In genomic region chr7:159096736-159097581, GRCh38 we compare ENCODE assay signal across 15 cellular contexts. TPM values are rescaled to one million over a fixed set of nuclear protein-coding genes. Genes with fewer than 3 reads are reported as not detected.
A peak's percentile ranks its signal among the peaks of the same experiment; 100 is the strongest.
DNase-seq lines count a peak whose midpoint lies in the region; ATAC-seq and TF ChIP-seq lines count a peak whose summit lies in the region.
"Had no signal": no experiment of that assay in that cellular context is flagged by ENCODE, and none has a peak within 500 bp of the region (broad histone marks: within the 10 kb centered on the region; RNA-seq: fewer than 3 reads in every experiment).

No MANE protein-coding gene starts in this region.

- no peak overlapping the region for H3K4me3 Mint-ChIP-seq in activated CD8-positive, alpha-beta T cell treated with anti-CD3 and anti-CD28 coated beads for 36 hours
- H3K4me3 Mint-ChIP-seq: natural killer cell treated with Interleukin-12 subunit alpha and Interleukin-12 subunit beta and Interleukin-15 and Interleukin-18, amount 100 ng/mL, for 72 hours had no signal

- no peaks in the 10 kb centered on the region for H3K27me3 Mint-ChIP-seq in activated CD8-positive, alpha-beta T cell treated with anti-CD3 and anti-CD28 coated beads for 36 hours
- H3K27me3 Mint-ChIP-seq: natural killer cell treated with Interleukin-12 subunit alpha and Interleukin-12 subunit beta and Interleukin-15 and Interleukin-18, amount 100 ng/mL, for 72 hours had no signal

- no peaks in the 10 kb centered on the region for H3K9me3 Mint-ChIP-seq in activated CD8-positive, alpha-beta T cell treated with anti-CD3 and anti-CD28 coated beads for 36 hours
- H3K9me3 Mint-ChIP-seq: natural killer cell treated with Interleukin-12 subunit alpha and Interleukin-12 subunit beta and Interleukin-15 and Interleukin-18, amount 100 ng/mL, for 72 hours had no signal

- WGBS in sigmoid colon, 2 donors = 90% methylated on average over 27 of the region's 27 CpGs

- ATAC-seq in activated CD8-positive, alpha-beta T cell treated with anti-CD3 and anti-CD28 coated beads for 36 hours = no peak
- no peak for ATAC-seq in HG02852 (IDR thresholded peaks at IDR 0.05; ENCODE audit: unreplicated experiment)
- no peak for ATAC-seq in HG02970 (IDR thresholded peaks at IDR 0.05; ENCODE audit: low FRiP score, unreplicated experiment)

- no peaks in the 10 kb centered on the region for H3K9me3 ChIP-seq in HEK293 (ENCODE audit: control insufficient read depth, insufficient read depth, low read depth, low read length)
- H3K9me3 ChIP-seq in left ventricle myocardium inferior (replicated peaks) = no peaks in the 10 kb centered on the region
- no peaks in the 10 kb centered on the region for H3K9me3 ChIP-seq in sigmoid colon
- H3K9me3 ChIP-seq in effector memory CD4-positive, alpha-beta T cell (ENCODE audit: control insufficient read depth, low read length) = no peaks in the 10 kb centered on the region
- H3K9me3 ChIP-seq: SJCRH30 had no signal

- POLR2A ChIA-PET in HEK293 (lab: Yijun Ruan, JAX) = no interaction called here
- POLR2A ChIA-PET in activated CD8-positive, alpha-beta T cell treated with anti-CD3 and anti-CD28 coated beads for 36 hours (lab: Charles Lee) = no interaction called here

- no peak overlapping the region for H3K27ac ChIP-seq in HEK293 (ENCODE audit: extremely low read depth, low read depth, low read length)
- H3K27ac ChIP-seq in left ventricle myocardium inferior (replicated peaks) = peak overlapping the region; percentile 98
- H3K27ac ChIP-seq in sigmoid colon = peak overlapping the region; percentile 67 to 87 (median 76)
- H3K27ac ChIP-seq in effector memory CD4-positive, alpha-beta T cell (ENCODE audit: insufficient read depth, low read length, poor library complexity, severe bottlenecking) = no peak overlapping the region
- H3K27ac ChIP-seq: SJCRH30 had no signal

- DNase-seq in SIG-M5 (lab: John Stamatoyannopoulos, UW) (peak; percentile 34), left ventricle myocardium inferior (peak; percentile 62), sigmoid colon (peak; percentile 64)
- no peak for DNase-seq in effector memory CD4-positive, alpha-beta T cell
- no peak for DNase-seq in activated CD8-positive, alpha-beta T cell treated with anti-CD3 and anti-CD28 coated beads for 36 hours
- DNase-seq: central memory CD4-positive, alpha-beta T cell; DMS79 treated with DMSO at 0.1 percent for 48 hours; HCEC 1CT; NCI-H1092 had no signal

- no peaks in the 10 kb centered on the region for H3K4me1 ChIP-seq in HEK293 (ENCODE audit: control insufficient read depth, insufficient read depth, low read length)
- peaks cover 68% of the 10 kb centered on the region for H3K4me1 ChIP-seq in left ventricle myocardium inferior
- H3K4me1 ChIP-seq in sigmoid colon = peaks cover 0 to 50% (median 30%) of the 10 kb centered on the region in 4 donors
- no peaks in the 10 kb centered on the region for H3K4me1 ChIP-seq in effector memory CD4-positive, alpha-beta T cell (ENCODE audit: control insufficient read depth, insufficient read depth, low read length, poor library complexity, severe bottlenecking)

- no peaks in the 10 kb centered on the region for H3K36me3 ChIP-seq in HEK293 (ENCODE audit: control insufficient read depth in 2 of 2, insufficient read depth in 1 of 2, low read length in 2 of 2)
- H3K36me3 ChIP-seq in left ventricle myocardium inferior = peaks cover under 1% of the 10 kb centered on the region
- peaks cover 0 to under 1% (median 0%) of the 10 kb centered on the region in 4 donors for H3K36me3 ChIP-seq in sigmoid colon
- H3K36me3 ChIP-seq in effector memory CD4-positive, alpha-beta T cell (ENCODE audit: control insufficient read depth, insufficient read depth, low read length) = no peaks in the 10 kb centered on the region
- H3K36me3 ChIP-seq: SJCRH30 had no signal

- no peak for TF ChIP-seq EP300 in sigmoid colon (IDR thresholded peaks at IDR 0.05)

- TF ChIP-seq CTCF in HEK293 (tag by site-specific recombination; IDR thresholded peaks at IDR 0.05) (no peak), left ventricle myocardium inferior (IDR thresholded peaks at IDR 0.05; ENCODE audit: borderline replicate concordance) (no peak), sigmoid colon (IDR thresholded peaks at IDR 0.05) (no peak)
- no peak for TF ChIP-seq CTCF in activated CD8-positive, alpha-beta T cell treated with anti-CD3 and anti-CD28 coated beads for 36 hours (IDR thresholded peaks at IDR 0.05)

- H3K27me3 ChIP-seq in left ventricle myocardium inferior (ENCODE audit: low read depth) = no peaks in the 10 kb centered on the region
- H3K27me3 ChIP-seq in sigmoid colon = no peaks in the 10 kb centered on the region
- no peaks in the 10 kb centered on the region for H3K27me3 ChIP-seq in effector memory CD4-positive, alpha-beta T cell (replicated peaks; ENCODE audit: control insufficient read depth, insufficient read depth, low read length, poor library complexity, severe bottlenecking)
- H3K27me3 ChIP-seq: SJCRH30 had no signal

- CTCF ChIA-PET in HEK293 (lab: Yijun Ruan, JAX) = no interaction called here
- CTCF ChIA-PET in activated CD8-positive, alpha-beta T cell treated with anti-CD3 and anti-CD28 coated beads for 36 hours (lab: Charles Lee) = interaction anchor here (0.8 to 1.6 kb wide), 2 partner anchors 49 to 120 kb away, joined by 3 read pairs; no protein-coding TSS in a partner anchor

- H3K4me1 Mint-ChIP-seq in activated CD8-positive, alpha-beta T cell treated with anti-CD3 and anti-CD28 coated beads for 36 hours (ENCODE audit: low read depth) = no peaks in the 10 kb centered on the region

- H3K4me3 ChIP-seq in HEK293 (ENCODE audit: low read depth, low read length) (no peak overlapping the region), left ventricle myocardium inferior (peak overlapping the region; percentile 69), sigmoid colon (no peak overlapping the region)
- H3K4me3 ChIP-seq in effector memory CD4-positive, alpha-beta T cell (ENCODE audit: insufficient read depth, low read depth, low read length, poor library complexity, severe bottlenecking) = no peak overlapping the region
- H3K4me3 ChIP-seq: SJCRH30 had no signal

- no peak overlapping the region for H3K27ac Mint-ChIP-seq in activated CD8-positive, alpha-beta T cell treated with anti-CD3 and anti-CD28 coated beads for 36 hours
- H3K27ac Mint-ChIP-seq: activated T-helper 2 cell treated with anti-CD3 and anti-CD28 coated beads, Interferon-gamma antibody, Interleukin-2, Interleukin-4, amounts not matched to agents 10 μg/mL and 5 μg/mL and 100 μg/mL, durations not matched to agents 14 hours and 24 hours and 36 hours; natural killer cell treated with Interleukin-12 subunit alpha and Interleukin-12 subunit beta and Interleukin-15 and Interleukin-18, amount 100 ng/mL, for 72 hours had no signal

- intact Hi-C loops in left ventricle myocardium inferior (cut with micrococcal nuclease) (no loop called here), sigmoid colon (cut with DNase I) (no loop called here)
- intact Hi-C loops in activated CD8-positive, alpha-beta T cell treated with anti-CD3 and anti-CD28 coated beads for 36 hours (cut with micrococcal nuclease) = no loop called here

- H3K36me3 Mint-ChIP-seq in activated CD8-positive, alpha-beta T cell treated with anti-CD3 and anti-CD28 coated beads for 36 hours (ENCODE audit: low read depth) = no peaks in the 10 kb centered on the region
- H3K36me3 Mint-ChIP-seq: natural killer cell treated with Interleukin-12 subunit alpha and Interleukin-12 subunit beta and Interleukin-15 and Interleukin-18, amount 100 ng/mL, for 72 hours had no signal

- no peak for TF ChIP-seq POLR2A in sigmoid colon (IDR thresholded peaks at IDR 0.05)

TF ChIP-seq in HEK293, 187 proteins besides CTCF, POLR2A, EP300 and RAD21:
- TF ChIP-seq ZNF645 (tag by site-specific recombination; IDR thresholded peaks at IDR 0.05) (no peak), ZIC2 (tag by site-specific recombination; IDR thresholded peaks at IDR 0.05) (peak; percentile 52; the same call in 1 of the 2 replicates)
TF ChIP-seq in HEK293: peak in this region for 1.

RNA-seq across cellular contexts. Expression of gene VIPR2, which starts 47.7 kb away (rescaled TPM):
- total RNA-seq in left ventricle myocardium inferior (17.5 TPM), sigmoid colon (10 to 100 TPM; 11.7 to 21.4 (median 15.7) TPM)
- 1 to 10 TPM in 2 of 3 donors, under 1 TPM in 1; 0.23 to 3.0 (median 2.4) TPM for polyA plus RNA-seq in sigmoid colon
- total RNA-seq in activated CD8-positive, alpha-beta T cell treated with anti-CD3 and anti-CD28 coated beads for 36 hours = under 1 TPM in 1 of 2 experiments, not detected in 1; 0.09 TPM

Comparison
In these comparisons a context has a peak if more than half of its experiments do, and no peak if none do; other contexts are left out.
1. H3K27ac ChIP-seq: peak in left ventricle myocardium inferior (single experiment) and sigmoid colon (4 of 4); none in HEK293 (single experiment) and effector memory CD4-positive, alpha-beta T cell (single experiment).
2. DNase-seq: peak in SIG-M5 (single experiment), left ventricle myocardium inferior (single experiment) and sigmoid colon (single experiment); none in effector memory CD4-positive, alpha-beta T cell (0 of 3) and activated CD8-positive, alpha-beta T cell treated with anti-CD3 and anti-CD28 coated beads for 36 hours (single experiment).
3. RNA of gene VIPR2, which starts 47.7 kb away (total RNA-seq): 17.5 TPM in left ventricle myocardium inferior (single experiment) and 11.7 to 21.4 TPM in sigmoid colon; 0.09 TPM in activated CD8-positive, alpha-beta T cell treated with anti-CD3 and anti-CD28 coated beads for 36 hours; every median in the first group is over 10 times any median in the second.